In the genomic region with DNA sequence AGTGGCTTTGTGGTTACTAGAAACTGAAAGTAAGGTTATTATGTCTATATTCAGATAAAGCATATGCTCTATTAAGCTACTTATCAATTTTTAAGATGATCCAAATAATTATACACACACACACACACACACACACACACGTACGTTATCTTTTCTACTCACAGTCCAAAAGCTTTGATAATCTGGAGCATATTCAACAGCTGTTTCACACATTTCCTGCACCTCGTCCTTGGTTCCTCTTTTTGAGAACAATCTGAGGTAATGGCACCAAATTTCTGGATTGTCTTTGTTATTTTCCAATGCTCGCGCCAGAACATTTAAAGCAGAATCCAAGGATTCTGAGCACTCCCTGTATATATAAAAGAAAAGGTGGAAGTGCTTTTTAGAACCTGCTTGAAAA, we compare ENCODE assay signal across 10 cellular contexts. TPM values are rescaled to one million over a fixed set of nuclear protein-coding genes. Genes with fewer than 3 reads are reported as not detected.
DNase-seq lines count a peak whose midpoint lies in the region; ATAC-seq and TF ChIP-seq lines count a peak whose summit lies in the region.
"Had no signal": no experiment of that assay in that cellular context is flagged by ENCODE, and none has a peak within 500 bp of the region (broad histone marks: within the 10 kb centered on the region; RNA-seq: fewer than 3 reads in every experiment).

No MANE protein-coding gene starts in this region.

- DNase-seq in right cardiac atrium = no peak
- DNase-seq in left ventricle myocardium superior = no peak
- DNase-seq in activated CD8-positive, alpha-beta T cell treated with anti-CD3 and anti-CD28 coated beads for 36 hours = no peak
- DNase-seq in upper lobe of right lung = no peak
- DNase-seq in stomach = no peak
- no peak for DNase-seq in stimulated activated CD4-positive, alpha-beta T cell treated with anti-CD3 and anti-CD28 coated beads, Interleukin-4, amount 100 ng/mL, for 24 hours
- DNase-seq: NCI-H2107 had no signal

- H3K4me1 ChIP-seq in right cardiac atrium (ENCODE audit: control insufficient read depth, insufficient read depth, low read length) = no peaks in the 10 kb centered on the region
- no peaks in the 10 kb centered on the region for H3K4me1 ChIP-seq in upper lobe of right lung
- H3K4me1 ChIP-seq in stomach = peaks cover 0 to 15% (median 0%) of the 10 kb centered on the region in 4 donors

- H3K36me3 Mint-ChIP-seq in activated CD8-positive, alpha-beta T cell treated with anti-CD3 and anti-CD28 coated beads for 36 hours (ENCODE audit: low read depth) = peaks cover 58% of the 10 kb centered on the region
- H3K36me3 Mint-ChIP-seq in activated T-helper 17 cell treated with anti-CD3 and anti-CD28 coated beads, Interleukin-2, amount 50 U/mL, for 72 hours (ENCODE audit: low read depth) = peaks cover 99% of the 10 kb centered on the region

- H3K27me3 ChIP-seq in right cardiac atrium (ENCODE audit: control insufficient read depth, insufficient read depth) (no peaks in the 10 kb centered on the region), upper lobe of right lung (no peaks in the 10 kb centered on the region), stomach (no peaks in the 10 kb centered on the region)

- H3K36me3 ChIP-seq in upper lobe of right lung (peaks cover 99% of the 10 kb centered on the region), stomach (peaks cover 62 to 100% (median 98%) of the 10 kb centered on the region in 4 donors)

- POLR2A ChIA-PET in activated CD8-positive, alpha-beta T cell treated with anti-CD3 and anti-CD28 coated beads for 36 hours (lab: Charles Lee) = interaction anchor here (0.8 to 1.2 kb wide), 2 partner anchors 38 to 119 kb away, joined by 3 to 4 read pairs; partner anchors contain the start of genes THAP2 and ZFC3H1

- intact Hi-C loops in right cardiac atrium (cut with DNase I) = no loop called here
- intact Hi-C loops in left ventricle myocardium superior (cut with micrococcal nuclease) = no loop called here
- intact Hi-C loops in activated CD8-positive, alpha-beta T cell treated with anti-CD3 and anti-CD28 coated beads for 36 hours (cut with micrococcal nuclease) = no loop called here
- intact Hi-C loops in upper lobe of right lung (cut with DNase I) = no loop called here
- intact Hi-C loops in stomach (cut with DNase I; ENCODE audit: low total_unique reads) = no loop called here

- 25% methylated on average over 5 of the region's 5 CpGs for WGBS in right cardiac atrium
- 37 to 45% (median 43%) methylated on average over 5 of the region's 5 CpGs for WGBS in stomach, 5 donors

- peak overlapping the region; percentile 4 for H3K4me3 Mint-ChIP-seq in activated CD8-positive, alpha-beta T cell treated with anti-CD3 and anti-CD28 coated beads for 36 hours
- H3K4me3 Mint-ChIP-seq in activated T-helper 17 cell treated with anti-CD3 and anti-CD28 coated beads, Interleukin-2, amount 50 U/mL, for 72 hours = no peak overlapping the region

- H3K27me3 Mint-ChIP-seq in activated CD8-positive, alpha-beta T cell treated with anti-CD3 and anti-CD28 coated beads for 36 hours = no peaks in the 10 kb centered on the region
- no peaks in the 10 kb centered on the region for H3K27me3 Mint-ChIP-seq in activated T-helper 17 cell treated with anti-CD3 and anti-CD28 coated beads, Interleukin-2, amount 50 U/mL, for 72 hours

- H3K4me3 ChIP-seq in right cardiac atrium (ENCODE audit: low read length) = no peak overlapping the region
- H3K4me3 ChIP-seq in upper lobe of right lung = no peak overlapping the region
- H3K4me3 ChIP-seq in stomach = no peak overlapping the region
- H3K4me3 ChIP-seq: lung had no signal

- H3K9me3 Mint-ChIP-seq in activated CD8-positive, alpha-beta T cell treated with anti-CD3 and anti-CD28 coated beads for 36 hours = no peaks in the 10 kb centered on the region
- no peaks in the 10 kb centered on the region for H3K9me3 Mint-ChIP-seq in activated T-helper 17 cell treated with anti-CD3 and anti-CD28 coated beads, Interleukin-2, amount 50 U/mL, for 72 hours

- CTCF ChIA-PET in activated CD8-positive, alpha-beta T cell treated with anti-CD3 and anti-CD28 coated beads for 36 hours (lab: Charles Lee) = interaction anchor here (0.7 to 3.6 kb wide), 5 partner anchors 10 to 121 kb away, joined by 3 to 30 read pairs (median 4); partner anchors contain the start of genes THAP2 and ZFC3H1

- TF ChIP-seq POLR2A in stomach (IDR thresholded peaks at IDR 0.05) = no peak

- ATAC-seq in right cardiac atrium (peak; percentile 51 to 70), left ventricle myocardium superior (no peak), HG03103 (IDR thresholded peaks at IDR 0.05; ENCODE audit: low read depth, unreplicated experiment) (peak; percentile 64), upper lobe of right lung (peak; percentile 20)
- no peak for ATAC-seq in activated CD8-positive, alpha-beta T cell treated with anti-CD3 and anti-CD28 coated beads for 36 hours
- no peak for ATAC-seq in activated T-helper 17 cell treated with anti-CD3 and anti-CD28 coated beads, Interleukin-2, amount 50 U/mL, for 72 hours (replicated peaks)

- H3K4me1 Mint-ChIP-seq in activated CD8-positive, alpha-beta T cell treated with anti-CD3 and anti-CD28 coated beads for 36 hours (ENCODE audit: low read depth) = peaks cover 17% of the 10 kb centered on the region
- H3K4me1 Mint-ChIP-seq in activated T-helper 17 cell treated with anti-CD3 and anti-CD28 coated beads, Interleukin-2, amount 50 U/mL, for 72 hours = peaks cover 6% of the 10 kb centered on the region

- H3K9me3 ChIP-seq in right cardiac atrium (ENCODE audit: control insufficient read depth, low read length) (no peaks in the 10 kb centered on the region), upper lobe of right lung (no peaks in the 10 kb centered on the region), stomach (no peaks in the 10 kb centered on the region)

- H3K27ac ChIP-seq in right cardiac atrium (ENCODE audit: low read length) = no peak overlapping the region
- no peak overlapping the region for H3K27ac ChIP-seq in upper lobe of right lung
- no peak overlapping the region for H3K27ac ChIP-seq in stomach

- TF ChIP-seq EP300 in stomach (IDR thresholded peaks at IDR 0.05) = no peak

- peak overlapping the region; percentile 64 for H3K27ac Mint-ChIP-seq in activated CD8-positive, alpha-beta T cell treated with anti-CD3 and anti-CD28 coated beads for 36 hours
- no peak overlapping the region for H3K27ac Mint-ChIP-seq in activated T-helper 17 cell treated with anti-CD3 and anti-CD28 coated beads, Interleukin-2, amount 50 U/mL, for 72 hours

- no peak for TF ChIP-seq CTCF in activated CD8-positive, alpha-beta T cell treated with anti-CD3 and anti-CD28 coated beads for 36 hours (IDR thresholded peaks at IDR 0.05)
- TF ChIP-seq CTCF in upper lobe of right lung (IDR thresholded peaks at IDR 0.05) (no peak), stomach (IDR thresholded peaks at IDR 0.05) (no peak)

RNA-seq across cellular contexts. Expression of gene ZFC3H1, which starts 37.5 kb away (rescaled TPM):
- total RNA-seq in right cardiac atrium (10 to 100 TPM; 19.5 to 29.5 (median 23.3) TPM), left ventricle myocardium superior (15.3 TPM), upper lobe of right lung (44.8 TPM), stomach (100 to 1,000 TPM; 110 to 574 (median 155) TPM)
- polyA plus RNA-seq in right cardiac atrium (12.4 TPM), stomach (10 to 100 TPM in 1 of 3 donors, 1 to 10 TPM in 2; 4.9 to 24.3 (median 6.2) TPM)
- 10 to 100 TPM; 47.1 to 58.4 TPM for total RNA-seq in activated CD8-positive, alpha-beta T cell treated with anti-CD3 and anti-CD28 coated beads for 36 hours
- 100 to 1,000 TPM in 1 of 2 donors, 10 to 100 TPM in 1; 61.6 to 111 TPM for total RNA-seq in activated T-helper 17 cell treated with anti-CD3 and anti-CD28 coated beads, Interleukin-2, amount 50 U/mL, for 72 hours

RNA-seq across cellular contexts. Expression of gene THAP2, which starts 38.0 kb away (rescaled TPM):
- total RNA-seq in right cardiac atrium (1 to 10 TPM; 4.8 to 8.5 (median 7.7) TPM), left ventricle myocardium superior (10.7 TPM), upper lobe of right lung (4.9 TPM), stomach (1 to 10 TPM in 3 of 5 donors, under 1 TPM in 1, not detected in 1; 0.87 to 4.3 (median 3.0) TPM)
- polyA plus RNA-seq in right cardiac atrium (3.8 TPM), stomach (1 to 10 TPM in 2 of 3 donors, under 1 TPM in 1; 0.87 to 3.8 (median 1.8) TPM)
- total RNA-seq in activated CD8-positive, alpha-beta T cell treated with anti-CD3 and anti-CD28 coated beads for 36 hours = 10 to 100 TPM; 10.8 to 12.2 TPM
- total RNA-seq in activated T-helper 17 cell treated with anti-CD3 and anti-CD28 coated beads, Interleukin-2, amount 50 U/mL, for 72 hours = 10 to 100 TPM in 1 of 2 donors, 1 to 10 TPM in 1; 8.7 to 10.9 TPM

RNA-seq across cellular contexts. Expression of gene TMEM19, which starts 59.8 kb away (rescaled TPM):
- total RNA-seq in right cardiac atrium (10 to 100 TPM; 28.5 to 31.3 (median 29.0) TPM), left ventricle myocardium superior (30.9 TPM), upper lobe of right lung (39.7 TPM), stomach (10 to 100 TPM in 3 of 5 donors, 1 to 10 TPM in 2; 7.6 to 80.5 (median 11.6) TPM)
- polyA plus RNA-seq in right cardiac atrium (14.0 TPM), stomach (10 to 100 TPM in 2 of 3 donors, 1 to 10 TPM in 1; 8.5 to 11.8 (median 10.7) TPM)
- total RNA-seq in activated CD8-positive, alpha-beta T cell treated with anti-CD3 and anti-CD28 coated beads for 36 hours = 10 to 100 TPM; 14.2 to 16.5 TPM
- total RNA-seq in activated T-helper 17 cell treated with anti-CD3 and anti-CD28 coated beads, Interleukin-2, amount 50 U/mL, for 72 hours = 10 to 100 TPM; 16.2 to 29.7 TPM

Comparison
In these comparisons a context has a peak if more than half of its experiments do, and no peak if none do; other contexts are left out.
1. ATAC-seq: peak in right cardiac atrium (2 of 2), HG03103 (single experiment) and upper lobe of right lung (single experiment); none in left ventricle myocardium superior (single experiment), activated CD8-positive, alpha-beta T cell treated with anti-CD3 and anti-CD28 coated beads for 36 hours (single experiment) and activated T-helper 17 cell treated with anti-CD3 and anti-CD28 coated beads, Interleukin-2, amount 50 U/mL, for 72 hours (single experiment).